In genomic region chr3:48505146-48505545, GRCh38 we compare ENCODE assay signal across 11 cellular contexts. TPM values are rescaled to one million over a fixed set of nuclear protein-coding genes. Genes with fewer than 3 reads are reported as not detected.
DNase-seq lines count a peak whose midpoint lies in the region; ATAC-seq and TF ChIP-seq lines count a peak whose summit lies in the region.
"Had no signal": no experiment of that assay in that cellular context is flagged by ENCODE, and none has a peak within 500 bp of the region (broad histone marks: within the 10 kb centered on the region; RNA-seq: fewer than 3 reads in every experiment).

No MANE protein-coding gene starts in this region.

- H3K27me3 Mint-ChIP-seq in CD8-positive, alpha-beta memory T cell: peaks cover 0 to 3% of the 10 kb centered on the region in 2 donors

- H3K9me3 Mint-ChIP-seq in CD8-positive, alpha-beta memory T cell: no peaks in the 10 kb centered on the region

- H3K4me3 ChIP-seq in CD8-positive, alpha-beta memory T cell (ENCODE audit: low read length): peak overlapping the region; percentile 60
- H3K4me3 ChIP-seq in Panc1 (ENCODE audit: low read depth in 2 of 2, low read length in 2 of 2) (no peak overlapping the region; a peak in 1 of 4 replicates), esophagus (ENCODE audit: low read depth in 1 of 2, low read length in 2 of 2) (no peak overlapping the region), sigmoid colon (peak overlapping the region in 1 of 4 donors; percentile 68)
- H3K4me3 ChIP-seq: K562 had no signal

- H3K36me3 Mint-ChIP-seq in CD8-positive, alpha-beta memory T cell: peaks cover 0 to 2% (median 0%) of the 10 kb centered on the region in 3 donors

- H3K9me3 ChIP-seq in CD8-positive, alpha-beta memory T cell (ENCODE audit: low read length): no peaks in the 10 kb centered on the region
- H3K9me3 ChIP-seq in Panc1 (ENCODE audit: control insufficient read depth, insufficient read depth, low read depth, low read length) (no peaks in the 10 kb centered on the region), esophagus (ENCODE audit: control insufficient read depth in 2 of 2, insufficient read depth in 1 of 2, low read depth in 1 of 2, low read length in 1 of 2) (no peaks in the 10 kb centered on the region), sigmoid colon (no peaks in the 10 kb centered on the region)

- no TSS peak for BruUV-seq in Panc1 (replicated peaks; lab: Mats Ljungman, UMichigan)

- intact Hi-C loops in Panc1 (cut with micrococcal nuclease; ENCODE audit: unreplicated experiment) (no loop called here), sigmoid colon (cut with DNase I) (no loop called here)

- CTCF ChIA-PET in CD8-positive, alpha-beta memory T cell (lab: Charles Lee): interaction anchor here (1.0 to 8.0 kb wide), 7 partner anchors 23 to 231 kb away, joined by 3 to 71 read pairs (median 8); partner anchors contain the start of genes CCDC51 and TMA7
- CTCF ChIA-PET in Panc1 (lab: Charles Lee): interaction anchor here (0.7 kb wide), 1 partner anchor 28 kb away, joined by 3 read pairs; no protein-coding TSS in a partner anchor

- peak overlapping the region; percentile 73 to 93 (median 76) for H3K4me3 Mint-ChIP-seq in CD8-positive, alpha-beta memory T cell

- peaks cover 40 to 59% (median 57%) of the 10 kb centered on the region in 3 donors for H3K4me1 Mint-ChIP-seq in CD8-positive, alpha-beta memory T cell

- no peak for TF ChIP-seq EP300 in sigmoid colon (IDR thresholded peaks at IDR 0.05)

- POLR2A ChIA-PET in CD8-positive, alpha-beta memory T cell (lab: Charles Lee): interaction anchor here (0.7 to 2.1 kb wide), 3 partner anchors 26 to 65 kb away, joined by 3 to 8 read pairs (median 6); partner anchors contain the start of genes ATRIP, CCDC51 and TMA7
- POLR2A ChIA-PET in Panc1 (lab: Charles Lee): interaction anchor here (0.6 kb wide), 1 partner anchor 211 kb away, joined by 3 read pairs; no protein-coding TSS in a partner anchor

- TF ChIP-seq CTCF in Panc1 (IDR thresholded peaks at IDR 0.05) (no peak), sigmoid colon (IDR thresholded peaks at IDR 0.05) (no peak)

- ATAC-seq in Panc1: no peak
- no peak for ATAC-seq in HG03097 (IDR thresholded peaks at IDR 0.05; ENCODE audit: low FRiP score, unreplicated experiment)

- peaks cover 43% of the 10 kb centered on the region for H3K4me1 ChIP-seq in CD8-positive, alpha-beta memory T cell (ENCODE audit: insufficient read depth, low read length)
- H3K4me1 ChIP-seq in Panc1 (ENCODE audit: control insufficient read depth, insufficient read depth, low read length) (peaks cover 19% of the 10 kb centered on the region), esophagus (ENCODE audit: control insufficient read depth in 2 of 2, insufficient read depth in 2 of 2, low read length in 1 of 2) (peaks cover 13 to 25% of the 10 kb centered on the region in 2 donors), sigmoid colon (peaks cover 0 to 26% (median 24%) of the 10 kb centered on the region in 4 donors)

- TF ChIP-seq POLR2A in sigmoid colon (IDR thresholded peaks at IDR 0.05): no peak

- peak overlapping the region in 5 of 8 donors; percentile 62 to 87 (median 77) for H3K27ac Mint-ChIP-seq in CD8-positive, alpha-beta memory T cell

- in situ Hi-C loops in Panc1 (cut with HindIII; ENCODE audit: low pct_unique_long_range_greater_than_20kb, low sequenced_read_pairs): no loop called here

- 75 to 80% methylated on average over 2 of the region's 2 CpGs for WGBS in esophagus, 2 donors
- WGBS in sigmoid colon, 2 donors: 88 to 91% methylated on average over 2 of the region's 2 CpGs

- DNase-seq in CD8-positive, alpha-beta memory T cell: no peak
- DNase-seq in Panc1 (ENCODE audit: low read depth, low spot score): no peak
- DNase-seq in sigmoid colon: no peak
- no peak for DNase-seq in EL
- DNase-seq in GM19240 (ENCODE audit: insufficient read length, low spot score): no peak
- no peak for DNase-seq in SKM-1 (lab: John Stamatoyannopoulos, UW; ENCODE audit: unreplicated experiment)
- DNase-seq: GDM1, NCI-H510A had no signal

- no peaks in the 10 kb centered on the region for H3K36me3 ChIP-seq in CD8-positive, alpha-beta memory T cell (ENCODE audit: insufficient read depth, low read length)
- H3K36me3 ChIP-seq in Panc1 (ENCODE audit: control insufficient read depth, insufficient read depth, low read length) (no peaks in the 10 kb centered on the region), esophagus (ENCODE audit: control insufficient read depth in 2 of 2, insufficient read depth in 2 of 2, low read length in 1 of 2) (peaks cover 0 to 2% of the 10 kb centered on the region in 2 donors), sigmoid colon (peaks cover 0 to 7% (median 2%) of the 10 kb centered on the region in 4 donors)

- H3K27me3 ChIP-seq in CD8-positive, alpha-beta memory T cell (ENCODE audit: insufficient read depth, low read length, poor library complexity, severe bottlenecking): no peaks in the 10 kb centered on the region
- H3K27me3 ChIP-seq in Panc1 (ENCODE audit: control insufficient read depth, insufficient read depth, low read length) (no peaks in the 10 kb centered on the region), esophagus (ENCODE audit: control insufficient read depth in 1 of 2, insufficient read depth in 2 of 2, low read length in 2 of 2) (no peaks in the 10 kb centered on the region), sigmoid colon (no peaks in the 10 kb centered on the region)

- H3K27ac ChIP-seq in CD8-positive, alpha-beta memory T cell (ENCODE audit: low read depth, low read length): no peak overlapping the region
- H3K27ac ChIP-seq in Panc1 (ENCODE audit: low read length): peak overlapping the region; percentile 70; the same call in 1 of the 2 replicates
- peak overlapping the region; percentile 57 to 98 for H3K27ac ChIP-seq in esophagus (ENCODE audit: low read depth in 2 of 2, low read length in 1 of 2)
- H3K27ac ChIP-seq in sigmoid colon: peak overlapping the region; percentile 83 to 95 (median 91)

RNA-seq across cellular contexts. Expression of gene SHISA5, which starts 1.2 kb away (rescaled TPM):
- total RNA-seq in CD8-positive, alpha-beta memory T cell: 100 to 1,000 TPM; 102 TPM
- 470 TPM for polyA plus RNA-seq in CD8-positive, alpha-beta memory T cell
- 122 TPM for total RNA-seq in Panc1 (2021; ENCODE audit: unreplicated experiment)
- polyA plus RNA-seq in Panc1 (2012; ENCODE audit: insufficient read length): 245 TPM
- polyA plus RNA-seq in esophagus: 10 to 100 TPM; 54.0 to 94.9 TPM
- total RNA-seq in sigmoid colon: 10 to 100 TPM; 62.0 to 88.9 (median 74.7) TPM
- polyA plus RNA-seq in sigmoid colon: 100 to 1,000 TPM in 1 of 3 donors, 10 to 100 TPM in 2; 57.7 to 142 (median 60.1) TPM

RNA-seq across cellular contexts. Expression of gene PFKFB4, which starts 51.5 kb away (rescaled TPM):
- total RNA-seq in CD8-positive, alpha-beta memory T cell: 1 to 10 TPM; 1.8 to 2.2 TPM
- 1.3 TPM for polyA plus RNA-seq in CD8-positive, alpha-beta memory T cell
- total RNA-seq in Panc1 (2021; ENCODE audit: unreplicated experiment) (6.0 TPM), sigmoid colon (1 to 10 TPM; 1.5 to 6.7 (median 2.7) TPM)
- 13.5 TPM for polyA plus RNA-seq in Panc1 (2012; ENCODE audit: insufficient read length)
- polyA plus RNA-seq in esophagus (1 to 10 TPM; 3.8 to 9.2 TPM), sigmoid colon (1 to 10 TPM; 4.2 to 8.0 (median 4.8) TPM)

RNA-seq across cellular contexts. Expression of gene UCN2, which starts 58.4 kb away (rescaled TPM):
- not detected for total RNA-seq in CD8-positive, alpha-beta memory T cell
- not detected for polyA plus RNA-seq in CD8-positive, alpha-beta memory T cell
- total RNA-seq in Panc1 (2021; ENCODE audit: unreplicated experiment): 1.8 TPM
- 0.64 TPM for polyA plus RNA-seq in Panc1 (2012; ENCODE audit: insufficient read length)
- 1 to 10 TPM; 2.3 to 7.2 TPM for polyA plus RNA-seq in esophagus
- total RNA-seq in sigmoid colon: not detected
- under 1 TPM in 1 of 3 donors, not detected in 2; 0.10 TPM for polyA plus RNA-seq in sigmoid colon

RNA-seq across cellular contexts. Expression of gene ATRIP, which starts 58.6 kb away (rescaled TPM):
- 10 to 100 TPM; 22.1 to 22.8 TPM for total RNA-seq in CD8-positive, alpha-beta memory T cell
- polyA plus RNA-seq in CD8-positive, alpha-beta memory T cell: 13.4 TPM
- total RNA-seq in Panc1 (2021; ENCODE audit: unreplicated experiment) (11.9 TPM), sigmoid colon (1 to 10 TPM; 3.4 to 9.4 (median 5.2) TPM)
- 7.6 TPM for polyA plus RNA-seq in Panc1 (2012; ENCODE audit: insufficient read length)
- polyA plus RNA-seq in esophagus (1 to 10 TPM; 4.9 to 5.7 TPM), sigmoid colon (1 to 10 TPM; 1.8 to 6.2 (median 2.4) TPM)
